Comparison of ENCODE assay signal across 1 cellular context in genomic region chr16:50604065-50604418, GRCh38.
TF ChIP-seq lines count a peak whose summit lies in the region.

No MANE protein-coding gene starts in this region.

TF ChIP-seq in H1, 55 proteins besides CTCF, POLR2A, EP300 and RAD21:
- TF ChIP-seq KDM1A (IDR thresholded peaks at IDR 0.05; ENCODE audit: borderline replicate concordance, low read length), result peak; percentile 61; the same call in 1 of the 2 replicates
- no peak for TF ChIP-seq SP1 (IDR thresholded peaks at IDR 0.05; ENCODE audit: low read depth, low read length)
